ENCODE assay signal across 16 cellular contexts in genomic region chr3:124459678-124460077, GRCh38.
DNase-seq lines count a peak whose midpoint lies in the region; ATAC-seq, FAIRE-seq and TF ChIP-seq lines count a peak whose summit lies in the region.
"Had no signal": no experiment of that assay in that cellular context is flagged by ENCODE, and none has a peak within 500 bp of the region (broad histone marks: within the 10 kb centered on the region; RNA-seq: fewer than 3 reads in every experiment).

No MANE protein-coding gene starts in this region.

- no TSS peak for BruUV-seq in mammary epithelial cell (replicated peaks; lab: Mats Ljungman, UMichigan)
- no TSS peak for BruUV-seq in MCF 10A (replicated peaks; lab: Mats Ljungman, UMichigan)

- in situ Hi-C loops in mammary epithelial cell (cut with MboI; ENCODE audit: low sequenced_read_pairs in 2 of 2) = no loop called here

- no peaks in the 10 kb centered on the region for H4K20me1 ChIP-seq in mammary epithelial cell (ENCODE audit: insufficient read depth, low read length)

- dilution Hi-C loops in mammary epithelial cell (cut with HindIII; ENCODE audit: low sequenced_read_pairs) = no loop called here

- ATAC-seq in mucosa of descending colon (peak; percentile 53), GM19035 (IDR thresholded peaks at IDR 0.05; ENCODE audit: unreplicated experiment) (no peak), GM19397 (IDR thresholded peaks at IDR 0.05; ENCODE audit: unreplicated experiment) (no peak)

- H3K9me3 ChIP-seq in mammary epithelial cell (replicated peaks; ENCODE audit: insufficient read depth, low read length) = no peaks in the 10 kb centered on the region
- no peaks in the 10 kb centered on the region for H3K9me3 ChIP-seq in mucosa of descending colon
- H3K9me3 ChIP-seq: Caco-2 had no signal

- TF ChIP-seq CTCF in mammary epithelial cell (conservative IDR thresholded peaks at IDR 0.05 in 1 of 2, IDR thresholded peaks at IDR 0.05 in 1 of 2; ENCODE audit: extremely low read depth in 1 of 2, insufficient read depth in 1 of 2, low read depth in 1 of 2, low read length in 2 of 2) = no peak
- TF ChIP-seq CTCF in MCF 10A (IDR thresholded peaks at IDR 0.05; ENCODE audit: unreplicated experiment) = no peak
- TF ChIP-seq CTCF in bronchial epithelial cell (IDR thresholded peaks at IDR 0.05; ENCODE audit: insufficient read depth, low read length, severe bottlenecking) = no peak
- no peak for TF ChIP-seq CTCF in mucosa of descending colon (IDR thresholded peaks at IDR 0.05)

- H3K36me3 ChIP-seq in mammary epithelial cell (ENCODE audit: insufficient read depth, low read length) = no peaks in the 10 kb centered on the region
- no peaks in the 10 kb centered on the region for H3K36me3 ChIP-seq in bronchial epithelial cell (ENCODE audit: control insufficient read depth, insufficient read depth, low read length)
- no peaks in the 10 kb centered on the region for H3K36me3 ChIP-seq in mucosa of descending colon (ENCODE audit: low read depth)

- no peaks in the 10 kb centered on the region for H3K36me3 Mint-ChIP-seq in MCF 10A (ENCODE audit: insufficient read depth, unreplicated experiment)
- H3K36me3 Mint-ChIP-seq: CD14-positive monocyte; CD8-positive, alpha-beta memory T cell had no signal

- H3K4me1 Mint-ChIP-seq in MCF 10A (ENCODE audit: insufficient read depth, unreplicated experiment) = no peaks in the 10 kb centered on the region
- H3K4me1 Mint-ChIP-seq: CD14-positive monocyte; CD8-positive, alpha-beta memory T cell had no signal

- H3K9ac ChIP-seq in mammary epithelial cell (ENCODE audit: insufficient read depth, low read length) = no peak overlapping the region

- POLR2A ChIA-PET in MCF 10A (lab: Yijun Ruan, JAX) = no interaction called here

- no peak overlapping the region for H3K27ac ChIP-seq in mammary epithelial cell (ENCODE audit: insufficient read depth, low read depth, low read length)
- H3K27ac ChIP-seq: 22Rv1 had no signal

- peaks cover 96% of the 10 kb centered on the region for H3K27me3 Mint-ChIP-seq in MCF 10A (ENCODE audit: insufficient read depth, unreplicated experiment)

- peak; percentile 20 for DNase-seq in mammary epithelial cell
- no peak for DNase-seq in MCF 10A (ENCODE audit: unreplicated experiment)
- peak; percentile 46 for DNase-seq in bronchial epithelial cell (ENCODE audit: low read depth)
- no peak for DNase-seq in mucosa of descending colon
- no peak for DNase-seq in NCI-H748 treated with DMSO at 0.1 percent for 48 hours (lab: John Stamatoyannopoulos, UW)
- DNase-seq in NCI-H446 (lab: John Stamatoyannopoulos, UW) = no peak
- DNase-seq: Caco-2; CD8-positive, alpha-beta memory T cell; DND-41; GF-D8; HCEC 1CT had no signal

- H3K4me3 ChIP-seq in mammary epithelial cell (replicated peaks in 1 of 3; ENCODE audit: insufficient read depth in 1 of 3, low read depth in 2 of 3, low read length in 3 of 3) (no peak overlapping the region), bronchial epithelial cell (ENCODE audit: low read depth, low read length) (no peak overlapping the region), mucosa of descending colon (no peak overlapping the region)

- no peak overlapping the region for H3K27ac Mint-ChIP-seq in MCF 10A (ENCODE audit: low read depth, unreplicated experiment)
- H3K27ac Mint-ChIP-seq: CD14-positive monocyte; CD8-positive, alpha-beta memory T cell had no signal

- H2AFZ ChIP-seq in mammary epithelial cell (ENCODE audit: low read depth, low read length) = no peak overlapping the region

- H3K4me2 ChIP-seq in mammary epithelial cell (ENCODE audit: insufficient read depth, low read depth, low read length) = no peak overlapping the region

- no peaks in the 10 kb centered on the region for H3K9me3 Mint-ChIP-seq in MCF 10A (ENCODE audit: unreplicated experiment)
- H3K9me3 Mint-ChIP-seq: CD14-positive monocyte; CD8-positive, alpha-beta memory T cell had no signal

- 85% methylated on average over 2 of the region's 2 CpGs for WGBS in mammary epithelial cell (ENCODE audit: low coverage, missing lambda C conversion rate)

- FAIRE-seq in bronchial epithelial cell (lab: Jason Lieb, UNC) = no peak
- FAIRE-seq: H1 had no signal

- H3K27me3 ChIP-seq in mammary epithelial cell (ENCODE audit: insufficient read depth, low read length) (peaks cover 3% of the 10 kb centered on the region), bronchial epithelial cell (ENCODE audit: control insufficient read depth, insufficient read depth, low read length) (no peaks in the 10 kb centered on the region)

- no peaks in the 10 kb centered on the region for H3K79me2 ChIP-seq in mammary epithelial cell (ENCODE audit: insufficient read depth, low read length)

- intact Hi-C loops in mammary epithelial cell (cut with micrococcal nuclease) (no loop called here), MCF 10A (cut with micrococcal nuclease) (no loop called here), mucosa of descending colon (cut with DNase I, micrococcal nuclease) (loop anchor here in 1 of 2 donors (10.0 kb wide), 2 partner anchors 105 to 445 kb away; no protein-coding TSS in a partner anchor)

- H3K4me1 ChIP-seq in mammary epithelial cell (ENCODE audit: insufficient read depth, low read length) (no peaks in the 10 kb centered on the region), mucosa of descending colon (ENCODE audit: low read depth) (peaks cover 9% of the 10 kb centered on the region)
- H3K4me1 ChIP-seq: Caco-2 had no signal

- CTCF ChIA-PET in mammary epithelial cell (lab: Charles Lee; ENCODE audit: low non-redundant PET) (no interaction called here), MCF 10A (lab: Yijun Ruan, JAX) (interaction anchor here (0.7 to 4.4 kb wide), 6 partner anchors 9 to 752 kb away, joined by 3 to 23 read pairs (median 4); no protein-coding TSS in a partner anchor)

- no peak overlapping the region for H3K4me3 Mint-ChIP-seq in MCF 10A (ENCODE audit: unreplicated experiment)
- H3K4me3 Mint-ChIP-seq: CD14-positive monocyte; CD8-positive, alpha-beta memory T cell had no signal

Comparison
In these comparisons a context has a peak if more than half of its experiments do, and no peak if none do; other contexts are left out.
1. DNase-seq: peak in mammary epithelial cell (single experiment) and bronchial epithelial cell (single experiment); none in MCF 10A (single experiment), mucosa of descending colon (0 of 3), NCI-H748 treated with DMSO at 0.1 percent for 48 hours (single experiment) and NCI-H446 (0 of 2).